Comparison of ENCODE assay signal across 8 cellular contexts in the genomic region with DNA sequence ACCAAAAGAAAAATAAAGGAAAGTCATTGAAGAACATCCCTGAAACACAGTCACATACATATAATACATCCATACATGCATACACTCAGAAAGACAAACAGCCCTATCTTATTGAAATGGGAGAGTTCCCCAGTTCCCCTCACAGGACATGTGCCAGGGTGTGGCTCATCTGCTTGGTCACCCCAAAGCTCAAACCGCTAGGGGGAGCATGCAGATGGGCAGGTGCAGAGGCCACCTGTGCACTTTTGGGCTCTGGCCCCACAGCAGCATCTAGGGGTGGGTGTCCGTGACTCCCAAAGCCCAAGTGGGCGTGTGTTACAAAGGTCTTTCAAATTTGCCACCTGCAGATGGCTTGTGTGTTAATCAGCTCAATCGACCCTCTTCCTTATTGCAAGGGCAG.
DNase-seq lines count a peak whose midpoint lies in the region; ATAC-seq, FAIRE-seq and TF ChIP-seq lines count a peak whose summit lies in the region.

No MANE protein-coding gene starts in this region.

- H3K9ac ChIP-seq in NT2/D1 (ENCODE audit: insufficient read length, low read depth) (no peak overlapping the region), endothelial cell of umbilical vein (replicated peaks; ENCODE audit: extremely low read depth, insufficient read depth, low read length) (no peak overlapping the region)

- peaks cover 0 to 7% of the 10 kb centered on the region in 2 donors for H3K9me3 Mint-ChIP-seq in stimulated activated naive CD8-positive, alpha-beta T cell treated with anti-CD3 and anti-CD28 coated beads, Interleukin-15, amount 100 ng/mL, for 72 hours

- no peak overlapping the region for H3K27ac Mint-ChIP-seq in stimulated activated naive CD8-positive, alpha-beta T cell treated with anti-CD3 and anti-CD28 coated beads, Interleukin-15, amount 100 ng/mL, for 72 hours

- H3K79me2 ChIP-seq in endothelial cell of umbilical vein (ENCODE audit: control insufficient read depth, insufficient read depth, low read length) = no peaks in the 10 kb centered on the region

- dilution Hi-C loops in endothelial cell of umbilical vein (cut with MboI; ENCODE audit: extremely low pct_ligation_motif_present, low sequenced_read_pairs) = no loop called here

- peaks cover 4% of the 10 kb centered on the region for H3K4me1 Mint-ChIP-seq in stimulated activated naive CD8-positive, alpha-beta T cell treated with anti-CD3 and anti-CD28 coated beads, Interleukin-15, amount 100 ng/mL, for 72 hours

- DNase-seq in activated T-cell treated with anti-CD3 and anti-CD28 coated beads for 24 hours (ENCODE audit: low read depth) (peak; percentile 17), NT2/D1 (ENCODE audit: low read depth, low spot score) (peak; percentile 55), endothelial cell of umbilical vein (ENCODE audit: low read depth, low spot score) (no peak), HuH-7 (ENCODE audit: low spot score) (no peak)
- DNase-seq in activated T-cell treated with anti-CD3 and anti-CD28 coated beads, Interleukin-2, amount 50 U/mL, for 1 hour = no peak
- DNase-seq in stimulated activated naive CD8-positive, alpha-beta T cell treated with anti-CD3 and anti-CD28 coated beads, Interleukin-15, amount 100 ng/mL, for 72 hours = peak; percentile 17 to 29

- intact Hi-C loops in endothelial cell of umbilical vein (cut with micrococcal nuclease) = loop anchor here (5.0 kb wide), 1 partner anchor 216 kb away; no protein-coding TSS in a partner anchor

- H3K27me3 ChIP-seq in NT2/D1 (ENCODE audit: insufficient read depth, insufficient read length) = no peaks in the 10 kb centered on the region
- H3K27me3 ChIP-seq in endothelial cell of umbilical vein (ENCODE audit: control insufficient read depth in 2 of 2, insufficient read depth in 2 of 2, low read length in 2 of 2) = peaks cover 0 to 2% of the 10 kb centered on the region in 2 experiments

- H4K20me1 ChIP-seq in endothelial cell of umbilical vein (replicated peaks; ENCODE audit: control insufficient read depth, extremely low read depth, insufficient read depth, low read length) = no peaks in the 10 kb centered on the region

- H2AFZ ChIP-seq in endothelial cell of umbilical vein (ENCODE audit: low read depth, low read length) = no peak overlapping the region

- no TSS peak for BruUV-seq in endothelial cell of umbilical vein (replicated peaks; lab: Mats Ljungman, UMichigan)

- H3K27ac ChIP-seq in endothelial cell of umbilical vein (ENCODE audit: insufficient read depth, low read depth, low read length) = no peak overlapping the region

- POLR2A ChIA-PET in endothelial cell of umbilical vein (lab: Charles Lee) = interaction anchor here (0.8 kb wide), 1 partner anchor 379 kb away, joined by 3 read pairs; no protein-coding TSS in a partner anchor

- H3K36me3 ChIP-seq in NT2/D1 (ENCODE audit: insufficient read depth, insufficient read length, low read length) (no peaks in the 10 kb centered on the region), endothelial cell of umbilical vein (ENCODE audit: control insufficient read depth in 2 of 2, extremely low read depth in 1 of 2, insufficient read depth in 2 of 2, low read length in 2 of 2) (no peaks in the 10 kb centered on the region)

- CTCF ChIA-PET in endothelial cell of umbilical vein (lab: Charles Lee) = interaction anchor here (1.6 to 2.7 kb wide), 2 partner anchors 214 to 423 kb away, joined by 4 to 16 read pairs; no protein-coding TSS in a partner anchor

- H3K27me3 Mint-ChIP-seq in stimulated activated naive CD8-positive, alpha-beta T cell treated with anti-CD3 and anti-CD28 coated beads, Interleukin-15, amount 100 ng/mL, for 72 hours = no peaks in the 10 kb centered on the region

- H3K4me3 ChIP-seq in NT2/D1 (ENCODE audit: insufficient read length, low read depth) (no peak overlapping the region), endothelial cell of umbilical vein (replicated peaks in 1 of 3; ENCODE audit: insufficient read depth in 1 of 3, low read depth in 1 of 3, low read length in 3 of 3) (no peak overlapping the region)

- no peak overlapping the region for H3K4me2 ChIP-seq in endothelial cell of umbilical vein (ENCODE audit: insufficient read depth, low read length)

- peak; percentile 4 to 32 for TF ChIP-seq CTCF in endothelial cell of umbilical vein (IDR thresholded peaks at IDR 0.05; ENCODE audit: extremely low read depth in 1 of 2, insufficient read depth in 1 of 2, low read depth in 1 of 2, low read length in 2 of 2)

- no peak for TF ChIP-seq POLR2A in endothelial cell of umbilical vein (IDR thresholded peaks at IDR 0.05; ENCODE audit: low read depth, low read length)

- H3K9me3 ChIP-seq in NT2/D1 (ENCODE audit: insufficient read depth, low read length) (peaks cover 13% of the 10 kb centered on the region; the same call in 1 of the 2 replicates), endothelial cell of umbilical vein (replicated peaks; ENCODE audit: control insufficient read depth, insufficient read depth, low read length) (no peaks in the 10 kb centered on the region)

- no peaks in the 10 kb centered on the region for H3K4me1 ChIP-seq in NT2/D1 (ENCODE audit: insufficient read depth, insufficient read length)
- H3K4me1 ChIP-seq in endothelial cell of umbilical vein (ENCODE audit: control insufficient read depth, extremely low read depth, insufficient read depth, low read length) = no peaks in the 10 kb centered on the region

- H3K4me3 Mint-ChIP-seq in stimulated activated naive CD8-positive, alpha-beta T cell treated with anti-CD3 and anti-CD28 coated beads, Interleukin-15, amount 100 ng/mL, for 72 hours = no peak overlapping the region

- ATAC-seq in stimulated activated naive CD8-positive, alpha-beta T cell treated with anti-CD3 and anti-CD28 coated beads, Interleukin-15, amount 100 ng/mL, for 72 hours = peak; percentile 71
- ATAC-seq in GM21619 (IDR thresholded peaks at IDR 0.05; ENCODE audit: unreplicated experiment) (no peak), GM18519 (IDR thresholded peaks at IDR 0.05; ENCODE audit: low FRiP score, unreplicated experiment) (no peak)

- no peak for FAIRE-seq in endothelial cell of umbilical vein (lab: Jason Lieb, UNC)

- no peaks in the 10 kb centered on the region for H3K9me1 ChIP-seq in endothelial cell of umbilical vein (replicated peaks; ENCODE audit: control insufficient read depth, extremely low read depth, insufficient read depth, low read length)

TF ChIP-seq in endothelial cell of umbilical vein, 7 proteins besides CTCF, POLR2A, EP300 and RAD21:
- TF ChIP-seq FOS (IDR thresholded peaks at IDR 0.05; ENCODE audit: borderline replicate concordance, insufficient read depth, low read length) (no peak), EZH2 (IDR thresholded peaks at IDR 0.05; ENCODE audit: borderline replicate concordance, low read depth, low read length, severe bottlenecking) (no peak), MYC (IDR thresholded peaks at IDR 0.05; ENCODE audit: low read depth, low read length) (no peak), GATA2 (IDR thresholded peaks at IDR 0.05; ENCODE audit: insufficient read depth, insufficient read length, low read depth, low read length) (no peak), JUN (IDR thresholded peaks at IDR 0.05; ENCODE audit: borderline replicate concordance, insufficient read depth, insufficient read length, low read depth) (no peak), POLR2AphosphoS5 (IDR thresholded peaks at IDR 0.05; ENCODE audit: insufficient read depth, low read depth, low read length) (no peak)
- TF ChIP-seq, protein P1, sequence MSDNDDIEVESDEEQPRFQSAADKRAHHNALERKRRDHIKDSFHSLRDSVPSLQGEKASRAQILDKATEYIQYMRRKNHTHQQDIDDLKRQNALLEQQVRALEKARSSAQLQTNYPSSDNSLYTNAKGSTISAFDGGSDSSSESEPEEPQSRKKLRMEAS (IDR thresholded peaks at IDR 0.05; ENCODE audit: insufficient read depth, insufficient read length) = no peak

Comparison
In these comparisons a context has a peak if more than half of its experiments do, and no peak if none do; other contexts are left out.
1. DNase-seq: peak in activated T-cell treated with anti-CD3 and anti-CD28 coated beads for 24 hours (single experiment), NT2/D1 (single experiment) and stimulated activated naive CD8-positive, alpha-beta T cell treated with anti-CD3 and anti-CD28 coated beads, Interleukin-15, amount 100 ng/mL, for 72 hours (2 of 2); none in activated T-cell treated with anti-CD3 and anti-CD28 coated beads, Interleukin-2, amount 50 U/mL, for 1 hour (single experiment), endothelial cell of umbilical vein (single experiment) and HuH-7 (single experiment).